In the genomic region with DNA sequence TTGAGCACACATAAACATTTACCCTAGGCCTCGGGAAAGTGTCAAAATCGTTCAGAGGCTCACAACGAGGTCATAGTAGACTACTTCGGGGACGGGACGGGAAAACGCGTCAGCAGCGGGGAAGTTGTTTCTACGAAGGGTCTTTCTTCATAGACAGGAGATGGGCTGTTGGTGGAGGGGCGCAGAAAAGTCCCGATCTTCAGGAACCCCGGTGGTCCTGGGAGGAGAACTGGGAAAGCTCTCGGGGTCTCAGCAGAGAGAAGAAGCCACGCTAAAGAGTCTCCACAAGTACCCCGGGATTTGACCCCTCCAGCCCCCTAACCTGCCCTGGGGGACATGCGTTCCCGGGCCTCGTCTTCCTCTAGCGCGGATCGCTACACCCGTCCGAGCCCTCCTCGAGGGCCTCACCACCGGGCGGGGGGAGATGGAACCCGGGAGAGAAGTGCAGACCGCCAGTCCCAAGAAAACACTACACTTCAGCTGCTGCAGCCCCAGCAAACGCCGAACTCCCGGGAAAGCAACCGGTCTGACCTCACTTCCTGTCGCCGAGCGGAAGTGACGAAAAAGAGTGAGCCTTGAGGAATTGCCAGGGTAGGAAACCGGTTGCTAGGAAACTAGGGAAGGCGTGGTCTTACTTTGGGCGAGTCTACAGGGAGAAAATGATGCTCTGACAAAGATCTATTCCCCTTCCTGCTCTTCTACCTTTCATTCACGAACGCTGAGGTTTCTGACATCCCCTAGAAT, we compare ENCODE assay signal across 8 cellular contexts. TPM values are rescaled to one million over a fixed set of nuclear protein-coding genes. Genes with fewer than 3 reads are reported as not detected.
A peak's percentile ranks its signal among the peaks of the same experiment; 100 is the strongest.
DNase-seq lines count a peak whose midpoint lies in the region; ATAC-seq, FAIRE-seq and TF ChIP-seq lines count a peak whose summit lies in the region.

A gene (minus strand): TSS at position 534 of the 744 bp plus-strand sequence. CDS start 1,611 bp downstream, outside the sequence.

- ATAC-seq in GM21367 (IDR thresholded peaks at IDR 0.05; ENCODE audit: unreplicated experiment): peak; percentile 87
- ATAC-seq in memory B cell (ENCODE audit: low read depth): peak; percentile 89

- peaks cover 0 to 5% (median under 1%) of the 10 kb centered on the region in 4 experiments; a peak in 2 of 7 replicates for H3K4me1 ChIP-seq in H1 (replicated peaks in 1 of 4; ENCODE audit: control insufficient read depth in 3 of 4, insufficient read depth in 4 of 4, low read length in 3 of 4)

- H3K23me2 ChIP-seq in H1 (ENCODE audit: low read depth, low read length): peaks cover 3% of the 10 kb centered on the region; the same call in 1 of the 2 replicates

- no peaks in the 10 kb centered on the region for H3K27me3 ChIP-seq in H1 (replicated peaks in 1 of 4; ENCODE audit: control insufficient read depth in 3 of 4, extremely low read depth in 1 of 4, insufficient read depth in 3 of 4, low read length in 3 of 4)

- peak within 1 kb of the TSS; percentile 93; the same call in 1 of the 2 replicates for H4K8ac ChIP-seq in H1 (ENCODE audit: extremely low read depth, insufficient read depth, low read length)

- DNase-seq in COLO829 (ENCODE audit: low spot score): peak; percentile 99
- peak; percentile 95 for DNase-seq in HTR-8/SVneo (ENCODE audit: insufficient read length, low spot score)
- peak; percentile 98 for DNase-seq in NOMO-1 treated with dmso at 0.1 percent for 144 hours (lab: John Stamatoyannopoulos, UW; ENCODE audit: unreplicated experiment)
- DNase-seq in activated CD8-positive, alpha-beta memory T cell treated with anti-CD3 and anti-CD28 coated beads for 48 hours (ENCODE audit: low read depth in 2 of 3, low spot score in 2 of 3): peak; percentile 73 to 87 (median 79)
- peak; percentile 77 to 97 for DNase-seq in H1 (ENCODE audit: low read depth in 1 of 2, low spot score in 2 of 2)
- DNase-seq in memory B cell (ENCODE audit: low spot score in 2 of 2): peak; percentile 85 to 91
- DNase-seq in stimulated activated CD8-positive, alpha-beta memory T cell treated with anti-CD3 and anti-CD28 coated beads, Interleukin-12 subunit alpha, Interleukin-12 subunit beta, amount 100 ng/mL, for 24 hours (ENCODE audit: extremely low read depth): peak; percentile 93

- H4K5ac ChIP-seq in H1 (ENCODE audit: insufficient read length, low read depth, low read length): peak within 1 kb of the TSS; percentile 30

- no peak within 1 kb of the TSS for H3K56ac ChIP-seq in H1 (replicated peaks; ENCODE audit: insufficient read length, low read depth, low read length)

- H3K14ac ChIP-seq in H1 (ENCODE audit: insufficient read length): no peak within 1 kb of the TSS

- no peaks in the 10 kb centered on the region for H3K9me3 ChIP-seq in H1 (ENCODE audit: insufficient read depth in 2 of 2, low read depth in 1 of 2, low read length in 1 of 2)

- peak; percentile 77 for FAIRE-seq in HTR-8/SVneo (lab: Jason Lieb, UNC)
- peak; percentile 99 for FAIRE-seq in H1 (lab: Jason Lieb, UNC)

- WGBS in H1 (ENCODE audit: extremely low coverage in 1 of 2, insufficient coverage in 1 of 2, insufficient read length in 1 of 2, insufficient replicate concordance in 2 of 2, low coverage in 1 of 2, low lambda C conversion rate in 2 of 2, missing lambda C conversion rate in 1 of 2), 2 experiments: 3% methylated on average over 40 of the region's 42 CpGs; no CpG with 5 or more reads in 1 of the 2 experiments

- H2BK12ac ChIP-seq in H1 (ENCODE audit: low read depth, low read length): no peak within 1 kb of the TSS

- peaks cover 12% of the 10 kb centered on the region for H3K36me3 Mint-ChIP-seq in memory B cell

- H3K4ac ChIP-seq in H1 (replicated peaks; ENCODE audit: insufficient read length, low read depth, low read length): no peak within 1 kb of the TSS

- no peak within 1 kb of the TSS for H2BK20ac ChIP-seq in H1 (ENCODE audit: low read length)

- H2BK5ac ChIP-seq in H1 (ENCODE audit: low read depth, low read length): no peak within 1 kb of the TSS

- peak within 1 kb of the TSS; percentile 96 to 99 for H3K4me2 ChIP-seq in H1 (ENCODE audit: insufficient read depth in 1 of 2, low read depth in 2 of 2, low read length in 2 of 2)

- H3K9me3 Mint-ChIP-seq in memory B cell: no peaks in the 10 kb centered on the region

- peak; percentile 86 to 95 for TF ChIP-seq POLR2A in H1 (IDR thresholded peaks at IDR 0.05; ENCODE audit: control extremely low read depth in 1 of 2, low read depth in 2 of 2, low read length in 2 of 2)

- H2BK15ac ChIP-seq in H1 (ENCODE audit: low read length): no peak within 1 kb of the TSS

- H3K9ac ChIP-seq in H1 (replicated peaks in 1 of 4; ENCODE audit: extremely low read depth in 1 of 4, low read depth in 3 of 4, low read length in 3 of 4): peak within 1 kb of the TSS; percentile 86 to 96 (median 91)

- peaks cover 14 to 51% of the 10 kb centered on the region in 2 experiments for H3K79me2 ChIP-seq in H1 (ENCODE audit: control insufficient read depth in 1 of 2, insufficient read depth in 2 of 2, low read length in 2 of 2)

- H3K36me3 ChIP-seq in H1 (ENCODE audit: control insufficient read depth in 2 of 4, insufficient read depth in 4 of 4, low read length in 3 of 4): peaks cover 0 to 32% (median 3%) of the 10 kb centered on the region in 4 experiments; a peak in 4 of 8 replicates

- no peak within 1 kb of the TSS for H3K23ac ChIP-seq in H1 (ENCODE audit: insufficient read length)

- no peak within 1 kb of the TSS for H2BK120ac ChIP-seq in H1 (replicated peaks; ENCODE audit: low read depth, low read length)

- POLR2A ChIA-PET in H1 (lab: Charles Lee; ENCODE audit: partially characterized antibody): interaction anchor here (0.6 to 2.5 kb wide), 4 partner anchors 10 to 148 kb away, joined by 4 to 9 read pairs (median 6); a partner anchor contains a TSS

- H2AFZ ChIP-seq in H1 (ENCODE audit: low read length): peak within 1 kb of the TSS; percentile 94; the same call in 1 of the 2 replicates

- peaks cover 4 to 8% of the 10 kb centered on the region in 2 experiments for H4K20me1 ChIP-seq in H1 (replicated peaks in 1 of 2; ENCODE audit: control insufficient read depth in 1 of 2, insufficient read depth in 2 of 2, low read length in 2 of 2)

- H3K27me3 Mint-ChIP-seq in memory B cell: no peaks in the 10 kb centered on the region

- no peak within 1 kb of the TSS for H4K91ac ChIP-seq in H1 (replicated peaks; ENCODE audit: insufficient read length, low read length)

- H3K18ac ChIP-seq in H1 (ENCODE audit: extremely low read depth, low read length): no peak within 1 kb of the TSS

- TF ChIP-seq EP300 in H1 (IDR thresholded peaks at IDR 0.05; ENCODE audit: borderline replicate concordance in 1 of 2, low read depth in 2 of 2, low read length in 2 of 2): no peak

- CTCF ChIA-PET in H1 (lab: Charles Lee; ENCODE audit: partially characterized antibody): interaction anchor here (1.4 kb wide), 1 partner anchor 147 kb away, joined by 5 read pairs; no protein-coding TSS in a partner anchor

- H3K4me1 Mint-ChIP-seq in memory B cell: peaks cover 32% of the 10 kb centered on the region

- H3K79me1 ChIP-seq in H1 (ENCODE audit: low read depth, low read length): peaks cover 6% of the 10 kb centered on the region

- H3K4me3 ChIP-seq in H1 (ENCODE audit: extremely low read depth in 1 of 4, insufficient read depth in 2 of 4, low read depth in 3 of 4, low read length in 4 of 4): peak within 1 kb of the TSS; percentile 80 to 99 (median 94)

- peak within 1 kb of the TSS; percentile 82 for H3K27ac ChIP-seq in H1 (ENCODE audit: low read depth, low read length)

- no peak for TF ChIP-seq CTCF in H1 (IDR thresholded peaks at IDR 0.05; ENCODE audit: control extremely low read depth in 1 of 3, insufficient read depth in 1 of 3, low read depth in 1 of 3, low read length in 3 of 3)

- H2AK5ac ChIP-seq in H1 (ENCODE audit: low read depth, low read length): no peak within 1 kb of the TSS

- H3K4me3 Mint-ChIP-seq in memory B cell: peak within 1 kb of the TSS; percentile 90

- peak within 1 kb of the TSS; percentile 98 for H3K27ac Mint-ChIP-seq in memory B cell

- no peak for TF ChIP-seq RAD21 in H1 (IDR thresholded peaks at IDR 0.05 in 1 of 2, conservative IDR thresholded peaks at IDR 0.05 in 1 of 2; ENCODE audit: low read depth in 2 of 2, low read length in 2 of 2)

TF ChIP-seq in H1, 55 proteins besides CTCF, POLR2A, EP300 and RAD21 (continues in another document):
- TF ChIP-seq ZNF274 (IDR thresholded peaks at IDR 0.05; ENCODE audit: borderline replicate concordance, extremely low read depth, low read length) (no peak), BACH1 (IDR thresholded peaks at IDR 0.05; ENCODE audit: low read length) (no peak), KDM4A (IDR thresholded peaks at IDR 0.05; ENCODE audit: low read depth, low read length, severe bottlenecking) (peak; percentile 81), YY1 (IDR thresholded peaks at IDR 0.05; ENCODE audit: low read depth, low read length) (no peak), TEAD4 (IDR thresholded peaks at IDR 0.05; ENCODE audit: low read depth, low read length) (no peak), SP1 (IDR thresholded peaks at IDR 0.05; ENCODE audit: low read depth, low read length) (no peak), KDM1A (IDR thresholded peaks at IDR 0.05; ENCODE audit: borderline replicate concordance, low read length) (no peak), JUND (IDR thresholded peaks at IDR 0.05; ENCODE audit: low read length) (0 out of 2 replicates have a peak, but pooled peaks have one; percentile 15), CBX5 (IDR thresholded peaks at IDR 0.05; ENCODE audit: low read depth, low read length) (no peak), SUZ12 (IDR thresholded peaks at IDR 0.05; ENCODE audit: low read length) (no peak), SAP30 (IDR thresholded peaks at IDR 0.05; ENCODE audit: insufficient read depth, insufficient replicate concordance, low read length) (peak; percentile 45), PHF8 (conservative IDR thresholded peaks at IDR 0.05; ENCODE audit: low read depth, low read length) (peak; percentile 95), EGR1 (IDR thresholded peaks at IDR 0.05; ENCODE audit: borderline replicate concordance, low read depth, low read length) (no peak), SIRT6 (IDR thresholded peaks at IDR 0.05; ENCODE audit: low read length) (no peak), BRCA1 (IDR thresholded peaks at IDR 0.05; ENCODE audit: low read depth, low read length) (no peak), CEBPB (IDR thresholded peaks at IDR 0.05; ENCODE audit: low read depth, low read length) (no peak), RFX5 (IDR thresholded peaks at IDR 0.05; ENCODE audit: borderline replicate concordance, low read depth, low read length) (no peak)

RNA-seq across cellular contexts. Expression of the gene that starts here (rescaled TPM):
- total RNA-seq in H1 (2021; fragmentation: NEBNext Ultra II Directional; extraction: Animal tissue kit (Norgen Biotek cat#: 25700)): 43.0 and 43.8 TPM in 2 replicates
- polyA plus RNA-seq in H1 (2011; rRNA removed): 55.9 and 87.4 TPM in 2 replicates
- 49.4 TPM for polyA plus RNA-seq in H1 (2011; cell fraction: cytosol; rRNA removed)
- 50.2 TPM for polyA plus RNA-seq in H1 (2011; cell fraction: nucleus; rRNA removed)
- polyA plus RNA-seq in H1 (2012, experiment 1 of 2): 31.2 to 40.4 TPM (median 35.4 TPM) in 4 replicates
- 4.1 TPM for polyA plus RNA-seq in H1 (2012, experiment 2 of 2)
- 30.1 TPM for polyA plus RNA-seq in H1 (2013, experiment 1 of 2)
- 31.3 TPM for polyA plus RNA-seq in H1 (2013, experiment 2 of 2)
- 145 and 174 TPM in 2 replicates for polyA minus RNA-seq in H1 (2011; rRNA and poly(A)+ RNA removed)
- 40.0 TPM for polyA minus RNA-seq in H1 (2011; cell fraction: cytosol; rRNA and poly(A)+ RNA removed)
- 69.7 TPM for polyA minus RNA-seq in H1 (2011; cell fraction: nucleus; rRNA and poly(A)+ RNA removed)

Comparison
In these comparisons a context has a peak if more than half of its experiments do, and no peak if none do; other contexts are left out.
1. Peak in every context shown above with its lines: DNase-seq, ATAC-seq, H3K4me3 ChIP-seq and H3K27ac ChIP-seq.